In genomic region chr1:170670751-170671628, GRCh38 we compare ENCODE assay signal across 10 cellular contexts. TPM values are rescaled to one million over a fixed set of nuclear protein-coding genes. Genes with fewer than 3 reads are reported as not detected.
A peak's percentile ranks its signal among the peaks of the same experiment; 100 is the strongest.
DNase-seq lines count a peak whose midpoint lies in the region; ATAC-seq, FAIRE-seq and TF ChIP-seq lines count a peak whose summit lies in the region.
"Had no signal": no experiment of that assay in that cellular context is flagged by ENCODE, and none has a peak within 500 bp of the region (broad histone marks: within the 10 kb centered on the region; RNA-seq: fewer than 3 reads in every experiment).

No MANE protein-coding gene starts in this region.

- H3K9ac ChIP-seq in K562 (ENCODE audit: insufficient read depth in 1 of 2, low read depth in 2 of 2, low read length in 2 of 2), result no peak overlapping the region
- H3K9ac ChIP-seq: BLaER1 treated with 17β-estradiol and CSF1 and Interleukin-3, amounts not matched to agents 10 nM and 100 nM had no signal

- H3K36me3 Mint-ChIP-seq in activated CD4-positive, alpha-beta T cell treated with anti-CD3 and anti-CD28 coated beads for 36 hours (ENCODE audit: low read depth), result no peaks in the 10 kb centered on the region
- no peaks in the 10 kb centered on the region for H3K36me3 Mint-ChIP-seq in effector memory CD8-positive, alpha-beta T cell (ENCODE audit: insufficient read depth)

- no peak overlapping the region for H3K4me3 Mint-ChIP-seq in activated CD4-positive, alpha-beta T cell treated with anti-CD3 and anti-CD28 coated beads for 36 hours
- H3K4me3 Mint-ChIP-seq in effector memory CD8-positive, alpha-beta T cell, result no peak overlapping the region

- H3K4me1 Mint-ChIP-seq in activated CD4-positive, alpha-beta T cell treated with anti-CD3 and anti-CD28 coated beads for 36 hours, result peaks cover 15% of the 10 kb centered on the region
- peaks cover 4 to 11% of the 10 kb centered on the region in 2 donors for H3K4me1 Mint-ChIP-seq in effector memory CD8-positive, alpha-beta T cell (ENCODE audit: low read depth in 2 of 2)

- ATAC-seq in activated CD4-positive, alpha-beta T cell treated with anti-CD3 and anti-CD28 coated beads for 36 hours, result no peak
- peak; percentile 97 for ATAC-seq in K562
- ATAC-seq in left colon, result peak; percentile 68
- ATAC-seq in GM21447 (IDR thresholded peaks at IDR 0.05; ENCODE audit: unreplicated experiment), result no peak
- no peak for ATAC-seq in effector memory CD8-positive, alpha-beta T cell (replicated peaks)

- TF ChIP-seq EP300 in K562 (IDR thresholded peaks at IDR 0.05; ENCODE audit: low read length) (no peak), suprapubic skin (IDR thresholded peaks at IDR 0.05) (no peak)

- FAIRE-seq in K562 (lab: Jason Lieb, UNC), result no peak

- intact Hi-C loops in activated CD4-positive, alpha-beta T cell treated with anti-CD3 and anti-CD28 coated beads for 36 hours (cut with DNase I, micrococcal nuclease), result loop anchor here in 1 of 2 experiments (1.0 to 5.0 kb wide), 2 partner anchors 9 to 256 kb away; no protein-coding TSS in a partner anchor
- intact Hi-C loops in K562 (cut with micrococcal nuclease), result loop anchor here (5.0 kb wide), 1 partner anchor 744 kb away; no protein-coding TSS in a partner anchor
- intact Hi-C loops in left colon (cut with DNase I, micrococcal nuclease), result no loop called here

- H4K20me1 ChIP-seq in K562 (replicated peaks; ENCODE audit: control insufficient read depth, insufficient read depth, low read length), result no peaks in the 10 kb centered on the region
- H4K20me1 ChIP-seq: BLaER1 treated with 17β-estradiol and CSF1 and Interleukin-3, amounts not matched to agents 10 nM and 100 nM had no signal

- no TSS peak for BruUV-seq in K562 (replicated peaks; lab: Mats Ljungman, UMichigan)

- H3K27me3 Mint-ChIP-seq in activated CD4-positive, alpha-beta T cell treated with anti-CD3 and anti-CD28 coated beads for 36 hours, result peaks cover 71% of the 10 kb centered on the region
- peaks cover 73 to 79% of the 10 kb centered on the region in 2 donors for H3K27me3 Mint-ChIP-seq in effector memory CD8-positive, alpha-beta T cell

- POLR2A ChIA-PET in activated CD4-positive, alpha-beta T cell treated with anti-CD3 and anti-CD28 coated beads for 36 hours (lab: Charles Lee), result no interaction called here
- POLR2A ChIA-PET in K562 (lab: Yijun Ruan, JAX), result no interaction called here

- H3K79me2 ChIP-seq in K562 (ENCODE audit: control insufficient read depth, insufficient read depth, low read length), result no peaks in the 10 kb centered on the region

- no peaks in the 10 kb centered on the region for H3K9me3 Mint-ChIP-seq in activated CD4-positive, alpha-beta T cell treated with anti-CD3 and anti-CD28 coated beads for 36 hours (ENCODE audit: low read depth)
- no peaks in the 10 kb centered on the region for H3K9me3 Mint-ChIP-seq in effector memory CD8-positive, alpha-beta T cell

- H3K27ac Mint-ChIP-seq in activated CD4-positive, alpha-beta T cell treated with anti-CD3 and anti-CD28 coated beads for 36 hours, result no peak overlapping the region
- H3K27ac Mint-ChIP-seq in effector memory CD8-positive, alpha-beta T cell, result no peak overlapping the region

- no peaks in the 10 kb centered on the region for H3K4me1 ChIP-seq in K562 (replicated peaks in 1 of 2; ENCODE audit: control insufficient read depth in 2 of 2, insufficient read depth in 2 of 2, low read length in 2 of 2)
- H3K4me1 ChIP-seq in suprapubic skin, result peaks cover 8% of the 10 kb centered on the region
- H3K4me1 ChIP-seq: BLaER1 treated with 17β-estradiol and CSF1 and Interleukin-3, amounts not matched to agents 10 nM and 100 nM had no signal

- TF ChIP-seq CTCF in K562 (IDR thresholded peaks at IDR 0.05 in 2 of 3, conservative IDR thresholded peaks at IDR 0.05 in 1 of 3; ENCODE audit: insufficient read depth in 2 of 3, low read depth in 1 of 3, low read length in 3 of 3) (peak; percentile 66 to 84 (median 77)), suprapubic skin (IDR thresholded peaks at IDR 0.05) (peak in 1 of 2 donors; percentile 63)

- WGBS in K562 (ENCODE audit: insufficient coverage, low coverage, missing lambda C conversion rate), result 0% methylated on average over 29 of the region's 29 CpGs
- WGBS in suprapubic skin, result 48% methylated on average over 29 of the region's 29 CpGs

- TF ChIP-seq POLR2A in K562 (conservative IDR thresholded peaks at IDR 0.05) (no peak), suprapubic skin (IDR thresholded peaks at IDR 0.05) (no peak)

- peak; percentile 28 to 53; a peak in 3 of 4 replicates for TF ChIP-seq RAD21 in K562 (CRISPR knock-in tag; conservative IDR thresholded peaks at IDR 0.05 in 1 of 2, IDR thresholded peaks at IDR 0.05 in 1 of 2)

- DNase-seq in activated CD4-positive, alpha-beta T cell treated with anti-CD3 and anti-CD28 coated beads for 36 hours, result peak; percentile 74
- no peak for DNase-seq in activated CD4-positive, alpha-beta T cell treated with anti-CD3 and anti-CD28 coated beads, Interleukin-2, amount 50 U/mL, for 4 hours
- DNase-seq in K562 (ENCODE audit: extremely low read depth in 1 of 4, low spot score in 3 of 4) (peak; percentile 32 to 63 (median 44)), left colon (peak; percentile 31 to 70), suprapubic skin (ENCODE audit: low spot score in 2 of 2) (no peak), NCI-H2081 treated with DMSO at 0.1 percent for 48 hours (lab: John Stamatoyannopoulos, UW) (no peak)
- DNase-seq in effector memory CD8-positive, alpha-beta T cell, result no peak
- DNase-seq: mammary epithelial cell had no signal

- peaks cover 19 to 25% of the 10 kb centered on the region in 2 experiments; a peak in 3 of 5 replicates for H3K27me3 ChIP-seq in K562 (ENCODE audit: control insufficient read depth in 2 of 2, insufficient read depth in 2 of 2, low read length in 2 of 2)
- H3K27me3 ChIP-seq in suprapubic skin, result peaks cover 22% of the 10 kb centered on the region
- H3K27me3 ChIP-seq: BLaER1 treated with 17β-estradiol and CSF1 and Interleukin-3, amounts not matched to agents 10 nM and 100 nM had no signal

- CTCF ChIA-PET in activated CD4-positive, alpha-beta T cell treated with anti-CD3 and anti-CD28 coated beads for 36 hours (lab: Charles Lee), result no interaction called here
- CTCF ChIA-PET in K562 (lab: Yijun Ruan, JAX; ENCODE audit: low intra/inter-chr PET ratio), result interaction anchor here (0.5 to 0.6 kb wide), 2 partner anchors 554 to 1775 kb away, joined by 3 read pairs; no protein-coding TSS in a partner anchor

- no peak overlapping the region for H3K4me2 ChIP-seq in K562 (ENCODE audit: insufficient read depth, low read length)
- H3K4me2 ChIP-seq: BLaER1 treated with 17β-estradiol and CSF1 and Interleukin-3, amounts not matched to agents 10 nM and 100 nM had no signal

- H3K4me3 ChIP-seq in K562 (no peak overlapping the region), suprapubic skin (peak overlapping the region; percentile 15)
- H3K4me3 ChIP-seq: BLaER1 treated with 17β-estradiol and CSF1 and Interleukin-3, amounts not matched to agents 10 nM and 100 nM had no signal

- no peaks in the 10 kb centered on the region for H3K9me1 ChIP-seq in K562 (ENCODE audit: control insufficient read depth, insufficient read depth, low read length)

- in situ Hi-C loops in K562 (cut with MboI), result no loop called here

- H3K9me3 ChIP-seq in K562 (replicated peaks; ENCODE audit: control insufficient read depth, insufficient read depth, low read depth, low read length) (no peaks in the 10 kb centered on the region), suprapubic skin (no peaks in the 10 kb centered on the region)

- H3K27ac ChIP-seq in K562 (ENCODE audit: extremely low read depth, low read depth, low read length) (no peak overlapping the region), suprapubic skin (peak overlapping the region; percentile 73)
- H3K27ac ChIP-seq: BLaER1 treated with 17β-estradiol and CSF1 and Interleukin-3, amounts not matched to agents 10 nM and 100 nM had no signal

- H3K36me3 ChIP-seq in K562 (ENCODE audit: control insufficient read depth, insufficient read depth, low read length) (no peaks in the 10 kb centered on the region), suprapubic skin (no peaks in the 10 kb centered on the region)
- H3K36me3 ChIP-seq: BLaER1 treated with 17β-estradiol and CSF1 and Interleukin-3, amounts not matched to agents 10 nM and 100 nM had no signal

- H2AFZ ChIP-seq in K562 (ENCODE audit: low read depth, low read length), result no peak overlapping the region

TF ChIP-seq in K562, 482 proteins besides CTCF, POLR2A, EP300 and RAD21 (continues in another document):
- TF ChIP-seq POLR2H (tag; IDR thresholded peaks at IDR 0.05; ENCODE audit: low read depth), result no peak
- TF ChIP-seq ATF2 (CRISPR knock-in tag; IDR thresholded peaks at IDR 0.05), result no peak

RNA-seq across cellular contexts. Expression of gene PRRX1, which starts 7.1 kb away (rescaled TPM):
- not detected for total RNA-seq in activated CD4-positive, alpha-beta T cell treated with anti-CD3 and anti-CD28 coated beads for 36 hours
- not detected in 2 replicates for total RNA-seq in K562 (2011; cell fraction: chromatin; rRNA removed; ENCODE audit: low replicate concordance)
- total RNA-seq in K562 (2011; cell fraction: nucleolus; rRNA removed), result not detected in 2 replicates
- not detected in 2 replicates for total RNA-seq in K562 (2011; cell fraction: nucleoplasm; rRNA removed)
- not detected in 2 replicates for total RNA-seq in K562 (2014; rRNA removed)
- total RNA-seq in K562 (2014; rRNA removed; fragmentation: Illumina TruSeq; extraction: Trizol), result not detected in 2 replicates
- not detected in 2 replicates for total RNA-seq in K562 (2015; rRNA removed; fragmentation: Illumina TruSeq; extraction: Trizol)
- total RNA-seq in K562 (2021), result 0.22 TPM in 1 of 2 replicates, not detected in the other
- not detected in 2 replicates for polyA plus RNA-seq in K562 (2011; rRNA removed)
- not detected in 2 replicates for polyA plus RNA-seq in K562 (2011; cell fraction: cytosol; rRNA removed)
- polyA plus RNA-seq in K562 (2011; cell fraction: nucleus; rRNA removed), result not detected in 2 replicates
- not detected in 2 replicates for polyA plus RNA-seq in K562 (2012)
- not detected in 2 replicates for polyA plus RNA-seq in K562 (2014; fragmentation: Illumina TruSeq; extraction: Trizol)
- polyA plus RNA-seq in K562 (2014; fragmentation: Nextera tagmentation; extraction: Ambion mirVana), result not detected
- polyA plus RNA-seq in K562 (2014; rRNA removed), result not detected in 2 replicates
- not detected in 2 replicates for polyA minus RNA-seq in K562 (2011; rRNA and poly(A)+ RNA removed)
- polyA minus RNA-seq in K562 (2011; cell fraction: cytosol; rRNA and poly(A)+ RNA removed), result not detected in 2 replicates
- not detected in 2 replicates for polyA minus RNA-seq in K562 (2011; cell fraction: nucleus; rRNA and poly(A)+ RNA removed)
- total RNA-seq in left colon, result 1 to 10 TPM; 1.5 to 3.0 TPM
- 10 to 100 TPM; 14.7 to 32.5 (median 23.5) TPM for total RNA-seq in suprapubic skin

Comparison
In these comparisons a context has a peak if more than half of its experiments do, and no peak if none do; other contexts are left out.
1. DNase-seq: peak in activated CD4-positive, alpha-beta T cell treated with anti-CD3 and anti-CD28 coated beads for 36 hours (single experiment), K562 (4 of 4) and left colon (2 of 2); none in activated CD4-positive, alpha-beta T cell treated with anti-CD3 and anti-CD28 coated beads, Interleukin-2, amount 50 U/mL, for 4 hours (0 of 2), suprapubic skin (0 of 2), NCI-H2081 treated with DMSO at 0.1 percent for 48 hours (single experiment) and effector memory CD8-positive, alpha-beta T cell (0 of 3).
2. ATAC-seq: peak in K562 (single experiment) and left colon (single experiment); none in activated CD4-positive, alpha-beta T cell treated with anti-CD3 and anti-CD28 coated beads for 36 hours (single experiment), GM21447 (single experiment) and effector memory CD8-positive, alpha-beta T cell (single experiment).